ENCODE assay signal across 8 cellular contexts in the genomic region with DNA sequence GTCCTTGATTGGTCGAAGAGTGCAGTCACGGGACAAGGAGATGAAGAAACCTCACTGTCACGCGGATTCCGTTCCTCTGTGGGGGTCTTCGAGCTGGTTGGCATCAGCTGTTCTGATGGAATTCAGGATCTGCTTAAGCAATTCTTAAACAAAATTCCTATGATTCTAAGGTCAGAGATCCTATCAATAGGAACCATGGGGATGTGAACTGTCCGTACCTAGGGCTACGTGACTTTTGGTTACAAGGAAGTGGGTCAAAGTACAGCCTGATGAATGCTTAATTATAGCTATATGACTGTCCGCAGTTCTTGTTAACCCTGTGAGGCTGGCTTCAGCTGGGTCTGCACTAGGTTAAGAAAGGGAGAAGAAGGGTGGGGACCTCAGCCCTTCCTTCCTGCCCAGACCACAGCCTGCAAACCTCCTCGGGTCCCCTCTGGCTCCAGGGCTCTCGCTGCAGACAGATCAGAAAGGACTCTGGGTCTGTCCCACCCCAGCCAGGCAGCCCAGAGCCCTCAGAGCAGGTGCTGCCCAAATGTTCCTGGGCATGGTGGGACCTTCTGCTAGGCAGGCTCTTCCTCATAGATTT. TPM values are rescaled to one million over a fixed set of nuclear protein-coding genes. Genes with fewer than 3 reads are reported as not detected.
A peak's percentile ranks its signal among the peaks of the same experiment; 100 is the strongest.
DNase-seq lines count a peak whose midpoint lies in the region; ATAC-seq and TF ChIP-seq lines count a peak whose summit lies in the region.

No MANE protein-coding gene starts in this region.

- intact Hi-C loops in Caco-2 (cut with micrococcal nuclease; ENCODE audit: unreplicated experiment) (loop anchor here (1.0 to 5.0 kb wide), 5 partner anchors 28 to 249 kb away; a partner anchor contains a TSS), lower lobe of right lung (cut with DNase I) (no loop called here)

- POLR2A ChIA-PET in Caco-2 (lab: Charles Lee) (interaction anchor here (0.5 kb wide), 1 partner anchor 234 kb away, joined by 3 read pairs; no protein-coding TSS in a partner anchor), RWPE1 (lab: Yijun Ruan, JAX; ENCODE audit: low non-redundant PET) (no interaction called here)

- H3K27ac ChIP-seq in RWPE1 (peak overlapping the region; percentile 100), lower lobe of right lung (peak overlapping the region; percentile 62)

- peaks cover 29% of the 10 kb centered on the region for H3K4me1 Mint-ChIP-seq in Caco-2 (ENCODE audit: low read depth, unreplicated experiment)

- H3K27me3 ChIP-seq in Caco-2 (replicated peaks; ENCODE audit: control insufficient read depth, insufficient read depth, low read length) (no peaks in the 10 kb centered on the region), lower lobe of right lung (ENCODE audit: low read depth) (no peaks in the 10 kb centered on the region)

- DNase-seq in Caco-2 (no peak), RWPE1 (ENCODE audit: low spot score) (no peak), lower lobe of right lung (no peak), NCI-H82 (lab: John Stamatoyannopoulos, UW) (no peak), SIG-M5 (lab: John Stamatoyannopoulos, UW) (no peak), NCI-H69 (lab: John Stamatoyannopoulos, UW) (no peak)

- H3K9me3 ChIP-seq in Caco-2 (no peaks in the 10 kb centered on the region), lower lobe of right lung (no peaks in the 10 kb centered on the region)

- H3K36me3 Mint-ChIP-seq in Caco-2 (ENCODE audit: insufficient read depth, unreplicated experiment): no peaks in the 10 kb centered on the region

- CTCF ChIA-PET in Caco-2 (lab: Charles Lee): interaction anchor here (0.6 to 3.0 kb wide), 11 partner anchors 9 to 1666 kb away, joined by 3 to 21 read pairs (median 4); a partner anchor contains a TSS
- CTCF ChIA-PET in RWPE1 (lab: Yijun Ruan, JAX): interaction anchor here (0.6 to 4.8 kb wide), 20 partner anchors 14 to 298 kb away, joined by 3 to 56 read pairs (median 4); a partner anchor contains a TSS

- H3K27me3 Mint-ChIP-seq in Caco-2 (ENCODE audit: insufficient read depth, unreplicated experiment): no peaks in the 10 kb centered on the region

- H3K4me3 ChIP-seq in Caco-2 (ENCODE audit: low read depth, low read length) (no peak overlapping the region), lower lobe of right lung (peak overlapping the region; percentile 14)

- H3K4me3 Mint-ChIP-seq in Caco-2 (ENCODE audit: unreplicated experiment): peak overlapping the region; percentile 56

- H3K9me3 Mint-ChIP-seq in Caco-2 (ENCODE audit: unreplicated experiment): no peaks in the 10 kb centered on the region

- peak; percentile 32 for ATAC-seq in GM19463 (IDR thresholded peaks at IDR 0.05; ENCODE audit: unreplicated experiment)
- ATAC-seq in lower lobe of right lung: peak in 1 of 2 donors; percentile 2
- no peak for ATAC-seq in GM21447 (IDR thresholded peaks at IDR 0.05; ENCODE audit: unreplicated experiment)

- no peak for TF ChIP-seq CTCF in Caco-2 (IDR thresholded peaks at IDR 0.05; ENCODE audit: insufficient read depth in 1 of 2, low read depth in 1 of 2, low read length in 1 of 2, severe bottlenecking in 1 of 2, unreplicated experiment in 1 of 2)
- no peak for TF ChIP-seq CTCF in RWPE1 (conservative IDR thresholded peaks at IDR 0.05; ENCODE audit: low read depth)
- TF ChIP-seq CTCF in lower lobe of right lung (IDR thresholded peaks at IDR 0.05): no peak

- no peak overlapping the region for H3K27ac Mint-ChIP-seq in Caco-2 (ENCODE audit: unreplicated experiment)

- H3K36me3 ChIP-seq in Caco-2 (ENCODE audit: control insufficient read depth, insufficient read depth, low read length) (no peaks in the 10 kb centered on the region), lower lobe of right lung (no peaks in the 10 kb centered on the region)

- BruUV-seq in Caco-2 (replicated peaks; lab: Mats Ljungman, UMichigan): no TSS peak

- peaks cover 45% of the 10 kb centered on the region for H3K4me1 ChIP-seq in Caco-2
- H3K4me1 ChIP-seq in lower lobe of right lung: peaks cover 42% of the 10 kb centered on the region

RNA-seq across cellular contexts. Expression of a gene that starts 44.2 kb away (rescaled TPM):
- total RNA-seq in Caco-2 (2022): 24.8 and 25.3 TPM in 2 replicates
- total RNA-seq in lower lobe of right lung: 22.9 TPM
